21 cellular contexts compared by ENCODE assay signal in the genomic region with DNA sequence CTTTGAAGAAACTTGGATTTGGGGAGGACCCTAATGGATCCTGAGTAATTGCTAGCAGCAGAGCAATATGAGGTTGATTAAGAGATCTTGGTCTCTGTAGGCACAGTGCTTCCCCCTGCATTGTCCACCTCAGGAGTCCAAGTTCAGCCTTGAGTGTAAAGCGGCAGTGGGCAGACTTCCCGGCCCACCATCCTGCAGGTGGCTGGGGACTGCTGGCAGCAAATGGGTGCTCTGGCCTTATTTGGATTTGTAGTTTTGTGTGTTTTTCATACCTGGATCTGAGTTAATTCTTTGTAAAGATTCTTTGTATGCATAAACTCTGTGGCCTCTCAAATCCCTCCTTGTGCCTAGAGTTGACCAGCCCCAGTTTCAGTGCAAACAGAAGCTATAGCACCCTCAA. TPM values are rescaled to one million over a fixed set of nuclear protein-coding genes. Genes with fewer than 3 reads are reported as not detected.
A peak's percentile ranks its signal among the peaks of the same experiment; 100 is the strongest.
DNase-seq lines count a peak whose midpoint lies in the region; ATAC-seq and TF ChIP-seq lines count a peak whose summit lies in the region.
"Had no signal": no experiment of that assay in that cellular context is flagged by ENCODE, and none has a peak within 500 bp of the region (broad histone marks: within the 10 kb centered on the region; RNA-seq: fewer than 3 reads in every experiment).

No MANE protein-coding gene starts in this region.

- H3K36me3 ChIP-seq in osteoblast (ENCODE audit: insufficient read depth, low read length) (no peaks in the 10 kb centered on the region), heart left ventricle (no peaks in the 10 kb centered on the region)
- H3K36me3 ChIP-seq: BE2C; BLaER1 treated with 17β-estradiol and CSF1 and Interleukin-3, amounts not matched to agents 10 nM and 100 nM had no signal

- ATAC-seq in GM21423 (IDR thresholded peaks at IDR 0.05; ENCODE audit: unreplicated experiment) (no peak), heart left ventricle (no peak)

- H3K27ac ChIP-seq in osteoblast (ENCODE audit: low read depth, low read length) (no peak overlapping the region), heart left ventricle (no peak overlapping the region)
- H3K27ac ChIP-seq: BLaER1 treated with 17β-estradiol and CSF1 and Interleukin-3, amounts not matched to agents 10 nM and 100 nM had no signal

- H3K79me2 ChIP-seq in osteoblast (ENCODE audit: insufficient read depth, low read length), result no peaks in the 10 kb centered on the region

- TF ChIP-seq POLR2A in heart left ventricle (IDR thresholded peaks at IDR 0.05), result no peak

- TF ChIP-seq CTCF in GM13977 (IDR thresholded peaks at IDR 0.05; ENCODE audit: extremely low read depth, insufficient read depth, missing control alignments), result no peak
- TF ChIP-seq CTCF in osteoblast (IDR thresholded peaks at IDR 0.05; ENCODE audit: extremely low read depth, low read depth, low read length), result no peak
- no peak for TF ChIP-seq CTCF in heart left ventricle (IDR thresholded peaks at IDR 0.05)

- peaks cover 96% of the 10 kb centered on the region for H3K27me3 ChIP-seq in osteoblast (ENCODE audit: insufficient read depth, low read length)
- H3K27me3 ChIP-seq in heart left ventricle, result peaks cover 67 to 100% (median 97%) of the 10 kb centered on the region in 9 donors

- H3K4me2 ChIP-seq in osteoblast (ENCODE audit: insufficient read depth, low read length), result no peak overlapping the region
- H3K4me2 ChIP-seq: BLaER1 treated with 17β-estradiol and CSF1 and Interleukin-3, amounts not matched to agents 10 nM and 100 nM had no signal

- no peak overlapping the region for H3K4me3 ChIP-seq in osteoblast (ENCODE audit: insufficient read depth, low read length)
- no peak overlapping the region for H3K4me3 ChIP-seq in heart left ventricle
- H3K4me3 ChIP-seq: BLaER1 treated with 17β-estradiol and CSF1 and Interleukin-3, amounts not matched to agents 10 nM and 100 nM had no signal

- H3K4me1 ChIP-seq in osteoblast (ENCODE audit: insufficient read depth, low read length), result no peaks in the 10 kb centered on the region
- peaks cover 0 to 29% (median 9%) of the 10 kb centered on the region in 12 donors for H3K4me1 ChIP-seq in heart left ventricle
- H3K4me1 ChIP-seq: BE2C had no signal

- 23 to 47% (median 36%) methylated on average over 2 of the region's 2 CpGs for WGBS in heart left ventricle, 4 donors

- intact Hi-C loops in heart left ventricle (cut with DNase I), result no loop called here

- peak; percentile 20 for DNase-seq in GM13977 (ENCODE audit: low spot score)
- DNase-seq in cerebellar cortex (ENCODE audit: low spot score), result peak; percentile 38
- peak; percentile 81 for DNase-seq in osteoblast (ENCODE audit: insufficient read length, low spot score, missing footprints)
- DNase-seq in COR-L47 (lab: John Stamatoyannopoulos, UW), result no peak
- DNase-seq in heart left ventricle, result no peak
- DNase-seq: AML-193; BE2C; Calu3; CD4-positive, alpha-beta T cell; CD8-positive, alpha-beta memory T cell; DMS53; DMS79 treated with DMSO at 0.1 percent for 48 hours; H7; HCEC 1CT had no signal

- no peaks in the 10 kb centered on the region for H4K20me1 ChIP-seq in osteoblast (ENCODE audit: insufficient read depth, low read length)

- in situ Hi-C loops in GM13977 (cut with MboI; ENCODE audit: low pct_unique_long_range_greater_than_20kb, low sequenced_read_pairs, unreplicated experiment), result loop anchor here (25.0 kb wide), 1 partner anchor 453 kb away; no protein-coding TSS in a partner anchor

- H3K9me3 ChIP-seq in osteoblast (ENCODE audit: low read depth, low read length) (no peaks in the 10 kb centered on the region), heart left ventricle (no peaks in the 10 kb centered on the region)
- H3K9me3 ChIP-seq: BE2C had no signal

- H2AFZ ChIP-seq in osteoblast (ENCODE audit: low read length), result no peak overlapping the region

RNA-seq across cellular contexts. Expression of gene BARHL2, which starts 7.6 kb away (rescaled TPM):
- not detected in 2 replicates for total RNA-seq in osteoblast
- not detected for total RNA-seq in heart left ventricle
- polyA plus RNA-seq in heart left ventricle, result not detected
- total RNA-seq: A172; Calu3; CD4-positive, alpha-beta T cell; CD8-positive, alpha-beta memory T cell; Daoy; H7 had no signal
- polyA plus RNA-seq: AG04450; CD14-positive monocyte; CD8-positive, alpha-beta memory T cell; H1 had no signal

Comparison
In these comparisons a context has a peak if more than half of its experiments do, and no peak if none do; other contexts are left out.
1. DNase-seq: peak in GM13977 (single experiment), cerebellar cortex (single experiment) and osteoblast (single experiment); none in COR-L47 (single experiment) and heart left ventricle (0 of 5).